In genomic region chr2:135839713-135840112, GRCh38 we compare ENCODE assay signal across 2 cellular contexts.
TF ChIP-seq lines count a peak whose summit lies in the region.

No MANE protein-coding gene starts in this region.

TF ChIP-seq in endothelial cell of umbilical vein, 7 proteins besides CTCF, POLR2A, EP300 and RAD21 (continued from another document):
- no peak for TF ChIP-seq MYC (IDR thresholded peaks at IDR 0.05; ENCODE audit: low read depth, low read length)
- TF ChIP-seq GATA2 (IDR thresholded peaks at IDR 0.05; ENCODE audit: insufficient read depth, insufficient read length, low read depth, low read length): no peak

TF ChIP-seq in GM23338, 12 proteins besides CTCF, POLR2A, EP300 and RAD21:
- TF ChIP-seq ZNF462 (CRISPR knock-in tag; IDR thresholded peaks at IDR 0.05): no peak
- TF ChIP-seq EZH2 (IDR thresholded peaks at IDR 0.05; ENCODE audit: low read depth, unreplicated experiment): no peak
- TF ChIP-seq JUNB (IDR thresholded peaks at IDR 0.05; ENCODE audit: unreplicated experiment): no peak
